ENCODE assay signal across 13 cellular contexts in the genomic region with DNA sequence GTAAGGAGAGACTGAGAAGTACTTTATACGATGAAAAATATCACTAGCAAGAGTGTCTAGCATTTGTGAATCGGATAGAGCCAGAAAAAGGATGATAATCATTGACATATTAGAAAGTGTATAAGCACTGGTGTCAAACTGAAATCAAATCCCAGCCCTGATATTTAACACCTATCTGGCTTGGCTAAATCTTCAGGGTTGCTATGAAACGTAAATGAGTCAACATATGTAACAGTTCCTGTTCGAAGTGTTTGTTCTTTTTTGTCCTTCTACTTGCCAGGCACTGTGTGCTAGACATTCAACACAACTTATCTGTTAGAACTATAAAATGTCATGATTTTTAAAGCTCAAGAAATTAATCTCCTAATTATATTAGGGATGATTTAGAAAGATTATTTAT. TPM values are rescaled to one million over a fixed set of nuclear protein-coding genes. Genes with fewer than 3 reads are reported as not detected.
DNase-seq lines count a peak whose midpoint lies in the region; ATAC-seq and TF ChIP-seq lines count a peak whose summit lies in the region.
"Had no signal": no experiment of that assay in that cellular context is flagged by ENCODE, and none has a peak within 500 bp of the region (broad histone marks: within the 10 kb centered on the region; RNA-seq: fewer than 3 reads in every experiment).

No MANE protein-coding gene starts in this region.

- in situ Hi-C loops in G401 (cut with HindIII; ENCODE audit: low sequenced_read_pairs) = no loop called here

- H3K27ac ChIP-seq in right atrium auricular region (no peak overlapping the region), sigmoid colon (no peak overlapping the region)
- H3K27ac ChIP-seq: vagina had no signal

- H3K27me3 ChIP-seq in right atrium auricular region = no peaks in the 10 kb centered on the region
- H3K27me3 ChIP-seq in sigmoid colon = no peaks in the 10 kb centered on the region
- H3K27me3 ChIP-seq: vagina had no signal

- H3K27ac Mint-ChIP-seq in stimulated activated memory B cell treated with anti-CD40 and anti-IgM and Interleukin-4, amounts not matched to agents 10 μg/mL and 1 μg/mL and 100 μg/mL, for 72 hours = no peak overlapping the region

- peaks cover 24% of the 10 kb centered on the region for H3K36me3 ChIP-seq in right atrium auricular region
- H3K36me3 ChIP-seq in sigmoid colon = peaks cover 0 to 65% (median 11%) of the 10 kb centered on the region in 4 donors

- no peaks in the 10 kb centered on the region for H3K27me3 Mint-ChIP-seq in stimulated activated memory B cell treated with anti-CD40 and anti-IgM and Interleukin-4, amounts not matched to agents 10 μg/mL and 1 μg/mL and 100 μg/mL, for 72 hours
- H3K27me3 Mint-ChIP-seq: naive thymus-derived CD8-positive, alpha-beta T cell had no signal

- peak; percentile 71 for ATAC-seq in Right ventricle myocardium inferior
- ATAC-seq in stimulated activated memory B cell treated with anti-CD40 and anti-IgM and Interleukin-4, amounts not matched to agents 10 μg/mL and 1 μg/mL and 100 μg/mL, for 72 hours = no peak
- ATAC-seq: naive thymus-derived CD8-positive, alpha-beta T cell; Panc1 had no signal

- no peak overlapping the region for H3K4me3 Mint-ChIP-seq in stimulated activated memory B cell treated with anti-CD40 and anti-IgM and Interleukin-4, amounts not matched to agents 10 μg/mL and 1 μg/mL and 100 μg/mL, for 72 hours
- H3K4me3 Mint-ChIP-seq: naive thymus-derived CD8-positive, alpha-beta T cell had no signal

- H3K4me3 ChIP-seq in right atrium auricular region (no peak overlapping the region), retinal pigment epithelial cell (ENCODE audit: low read length) (no peak overlapping the region), sigmoid colon (no peak overlapping the region)
- H3K4me3 ChIP-seq: vagina had no signal

- H3K9me3 ChIP-seq in right atrium auricular region (no peaks in the 10 kb centered on the region), sigmoid colon (no peaks in the 10 kb centered on the region)
- H3K9me3 ChIP-seq: vagina had no signal

- no peak for TF ChIP-seq EP300 in sigmoid colon (IDR thresholded peaks at IDR 0.05)

- 62 to 81% methylated on average over 4 of the region's 4 CpGs for WGBS in sigmoid colon, 2 donors

- H3K9me3 Mint-ChIP-seq in stimulated activated memory B cell treated with anti-CD40 and anti-IgM and Interleukin-4, amounts not matched to agents 10 μg/mL and 1 μg/mL and 100 μg/mL, for 72 hours = no peaks in the 10 kb centered on the region
- H3K9me3 Mint-ChIP-seq: naive thymus-derived CD8-positive, alpha-beta T cell had no signal

- H3K4me1 ChIP-seq in right atrium auricular region (no peaks in the 10 kb centered on the region), sigmoid colon (no peaks in the 10 kb centered on the region)
- H3K4me1 ChIP-seq: vagina had no signal

- no peaks in the 10 kb centered on the region for H3K4me1 Mint-ChIP-seq in stimulated activated memory B cell treated with anti-CD40 and anti-IgM and Interleukin-4, amounts not matched to agents 10 μg/mL and 1 μg/mL and 100 μg/mL, for 72 hours

- peaks cover 45% of the 10 kb centered on the region for H3K36me3 Mint-ChIP-seq in stimulated activated memory B cell treated with anti-CD40 and anti-IgM and Interleukin-4, amounts not matched to agents 10 μg/mL and 1 μg/mL and 100 μg/mL, for 72 hours

- no peak for TF ChIP-seq CTCF in right atrium auricular region (IDR thresholded peaks at IDR 0.05)
- TF ChIP-seq CTCF in retinal pigment epithelial cell (conservative IDR thresholded peaks at IDR 0.05; ENCODE audit: low read depth, low read length) = no peak
- no peak for TF ChIP-seq CTCF in sigmoid colon (IDR thresholded peaks at IDR 0.05)

- no peak for TF ChIP-seq POLR2A in sigmoid colon (IDR thresholded peaks at IDR 0.05)

- DNase-seq in Right ventricle myocardium inferior (ENCODE audit: missing footprints) (no peak), right atrium auricular region (ENCODE audit: low spot score) (no peak), NCI-H774 (lab: John Stamatoyannopoulos, UW) (peak; percentile 17), fibroblast of gingiva (ENCODE audit: low read depth) (peak; percentile 18), retinal pigment epithelial cell (ENCODE audit: low read depth) (peak; percentile 24), sigmoid colon (no peak), G401 (ENCODE audit: low spot score) (no peak)
- DNase-seq: naive thymus-derived CD8-positive, alpha-beta T cell; stimulated activated CD4-positive, alpha-beta T cell treated with anti-CD3 and anti-CD28 coated beads, Interleukin-15, amount 100 ng/mL, for 24 hours; T-helper 9 cell had no signal

- intact Hi-C loops in Right ventricle myocardium inferior (cut with DNase I) (no loop called here), sigmoid colon (cut with DNase I) (no loop called here)

RNA-seq across cellular contexts. Expression of a gene that starts 40.8 kb away (rescaled TPM):
- total RNA-seq in Right ventricle myocardium inferior (not detected), right atrium auricular region (not detected), sigmoid colon (under 1 TPM in 1 of 4 donors, not detected in 3; 0.33 TPM)
- polyA plus RNA-seq in sigmoid colon = not detected
- not detected in 2 replicates for total RNA-seq in G401 (2014; rRNA removed; shearing (Covaris generic))
- total RNA-seq: naive thymus-derived CD8-positive, alpha-beta T cell; vagina had no signal
- polyA plus RNA-seq: naive thymus-derived CD8-positive, alpha-beta T cell had no signal

Comparison
In these comparisons a context has a peak if more than half of its experiments do, and no peak if none do; other contexts are left out.
1. DNase-seq: peak in NCI-H774 (single experiment), fibroblast of gingiva (single experiment) and retinal pigment epithelial cell (single experiment); none in Right ventricle myocardium inferior (single experiment), right atrium auricular region (single experiment), sigmoid colon (single experiment) and G401 (single experiment).